ENCODE assay signal across 16 cellular contexts in genomic region chr1:148434832-148435231, GRCh38. TPM values are rescaled to one million over a fixed set of nuclear protein-coding genes. Genes with fewer than 3 reads are reported as not detected.
DNase-seq lines count a peak whose midpoint lies in the region; ATAC-seq lines count a peak whose summit lies in the region.
"Had no signal": no experiment of that assay in that cellular context is flagged by ENCODE, and none has a peak within 500 bp of the region (broad histone marks: within the 10 kb centered on the region; RNA-seq: fewer than 3 reads in every experiment).

No MANE protein-coding gene starts in this region.

- CTCF ChIA-PET in activated CD4-positive, alpha-beta T cell treated with anti-CD3 and anti-CD28 coated beads, Interleukin-2, amount 10 ng/mL, durations not matched to agents 7 days and 5 days (lab: Charles Lee) = no interaction called here

- H3K9me3 Mint-ChIP-seq in activated CD4-positive, alpha-beta T cell treated with anti-CD3 and anti-CD28 coated beads, Interleukin-2, amount 10 ng/mL, durations not matched to agents 24 days and 14 days = no peaks in the 10 kb centered on the region
- no peaks in the 10 kb centered on the region for H3K9me3 Mint-ChIP-seq in activated CD4-positive, alpha-beta T cell treated with anti-CD3 and anti-CD28 coated beads, Interleukin-2, amount 10 ng/mL, durations not matched to agents 7 days and 5 days
- H3K9me3 Mint-ChIP-seq: HFFc6 had no signal

- peak; percentile 48 for DNase-seq in activated CD4-positive, alpha-beta T cell treated with anti-CD3 and anti-CD28 coated beads, Interleukin-2, amount 10 ng/mL, durations not matched to agents 24 days and 14 days
- no peak for DNase-seq in activated CD4-positive, alpha-beta T cell treated with anti-CD3 and anti-CD28 coated beads, Interleukin-2, amount 10 ng/mL, durations not matched to agents 7 days and 5 days
- DNase-seq in D341Med (ENCODE audit: low spot score) (peak; percentile 14), nucleus accumbens (lab: John Stamatoyannopoulos, UW) (no peak), NCI-H128 (lab: John Stamatoyannopoulos, UW; ENCODE audit: unreplicated experiment) (no peak)
- DNase-seq: 8988T, AML-193, GF-D8, HCEC 1CT, HFFc6, KBM-7 had no signal

- H3K4me1 Mint-ChIP-seq in activated CD4-positive, alpha-beta T cell treated with anti-CD3 and anti-CD28 coated beads, Interleukin-2, amount 10 ng/mL, durations not matched to agents 24 days and 14 days = peaks cover 11% of the 10 kb centered on the region
- H3K4me1 Mint-ChIP-seq in activated CD4-positive, alpha-beta T cell treated with anti-CD3 and anti-CD28 coated beads, Interleukin-2, amount 10 ng/mL, durations not matched to agents 7 days and 5 days = peaks cover 27% of the 10 kb centered on the region

- no peaks in the 10 kb centered on the region for H3K27me3 ChIP-seq in layer of hippocampus (ENCODE audit: control insufficient read depth, insufficient read depth, low read length)
- H3K27me3 ChIP-seq: BLaER1 had no signal

- no peak overlapping the region for H3K4me3 Mint-ChIP-seq in activated CD4-positive, alpha-beta T cell treated with anti-CD3 and anti-CD28 coated beads, Interleukin-2, amount 10 ng/mL, durations not matched to agents 24 days and 14 days
- H3K4me3 Mint-ChIP-seq in activated CD4-positive, alpha-beta T cell treated with anti-CD3 and anti-CD28 coated beads, Interleukin-2, amount 10 ng/mL, durations not matched to agents 7 days and 5 days = no peak overlapping the region
- H3K4me3 Mint-ChIP-seq: HFFc6 had no signal

- no peaks in the 10 kb centered on the region for H3K27me3 Mint-ChIP-seq in activated CD4-positive, alpha-beta T cell treated with anti-CD3 and anti-CD28 coated beads, Interleukin-2, amount 10 ng/mL, durations not matched to agents 24 days and 14 days
- no peaks in the 10 kb centered on the region for H3K27me3 Mint-ChIP-seq in activated CD4-positive, alpha-beta T cell treated with anti-CD3 and anti-CD28 coated beads, Interleukin-2, amount 10 ng/mL, durations not matched to agents 7 days and 5 days

- POLR2A ChIA-PET in activated CD4-positive, alpha-beta T cell treated with anti-CD3 and anti-CD28 coated beads, Interleukin-2, amount 10 ng/mL, durations not matched to agents 7 days and 5 days (lab: Charles Lee) = no interaction called here

- intact Hi-C loops in activated CD4-positive, alpha-beta T cell treated with anti-CD3 and anti-CD28 coated beads, Interleukin-2, amount 10 ng/mL, durations not matched to agents 24 days and 14 days (cut with micrococcal nuclease) = no loop called here

- H3K36me3 Mint-ChIP-seq in activated CD4-positive, alpha-beta T cell treated with anti-CD3 and anti-CD28 coated beads, Interleukin-2, amount 10 ng/mL, durations not matched to agents 24 days and 14 days (ENCODE audit: low read depth) = peaks cover 40% of the 10 kb centered on the region
- peaks cover 79% of the 10 kb centered on the region for H3K36me3 Mint-ChIP-seq in activated CD4-positive, alpha-beta T cell treated with anti-CD3 and anti-CD28 coated beads, Interleukin-2, amount 10 ng/mL, durations not matched to agents 7 days and 5 days (ENCODE audit: low read depth)

- H3K27ac Mint-ChIP-seq in activated CD4-positive, alpha-beta T cell treated with anti-CD3 and anti-CD28 coated beads, Interleukin-2, amount 10 ng/mL, durations not matched to agents 24 days and 14 days = no peak overlapping the region
- H3K27ac Mint-ChIP-seq in activated CD4-positive, alpha-beta T cell treated with anti-CD3 and anti-CD28 coated beads, Interleukin-2, amount 10 ng/mL, durations not matched to agents 7 days and 5 days = no peak overlapping the region
- H3K27ac Mint-ChIP-seq: HFFc6 had no signal

- H3K27ac ChIP-seq in layer of hippocampus (ENCODE audit: low read depth, low read length) = peak overlapping the region; percentile 10
- H3K27ac ChIP-seq: BLaER1, HL-60 had no signal

- no peak for ATAC-seq in GM19351 (IDR thresholded peaks at IDR 0.05; ENCODE audit: unreplicated experiment)

RNA-seq across cellular contexts. Expression of gene PPIAL4G, which starts 48.3 kb away (rescaled TPM):
- total RNA-seq in activated CD4-positive, alpha-beta T cell treated with anti-CD3 and anti-CD28 coated beads, Interleukin-2, amount 10 ng/mL, durations not matched to agents 24 days and 14 days = 0.09 and 0.17 TPM in 2 replicates
- total RNA-seq in activated CD4-positive, alpha-beta T cell treated with anti-CD3 and anti-CD28 coated beads, Interleukin-2, amount 10 ng/mL, durations not matched to agents 7 days and 5 days = 1 to 10 TPM in 1 of 2 experiments, under 1 TPM in 1; 0.84 to 1.1 TPM
- total RNA-seq: H1, HFFc6 had no signal

Comparison
In these comparisons a context has a peak if more than half of its experiments do, and no peak if none do; other contexts are left out.
1. DNase-seq: peak in activated CD4-positive, alpha-beta T cell treated with anti-CD3 and anti-CD28 coated beads, Interleukin-2, amount 10 ng/mL, durations not matched to agents 24 days and 14 days (single experiment) and D341Med (single experiment); none in activated CD4-positive, alpha-beta T cell treated with anti-CD3 and anti-CD28 coated beads, Interleukin-2, amount 10 ng/mL, durations not matched to agents 7 days and 5 days (single experiment), nucleus accumbens (0 of 56) and NCI-H128 (single experiment).